Comparison of ENCODE assay signal across 36 cellular contexts in genomic region chr2:195466427-195466826, GRCh38.
"Had no signal": no experiment of that assay in that cellular context is flagged by ENCODE, and none has a peak within 500 bp of the region (broad histone marks: within the 10 kb centered on the region; RNA-seq: fewer than 3 reads in every experiment).

No MANE protein-coding gene starts in this region.

- DNase-seq: Kasumi-1, MG63, MM.1S, MV-4-11, NCI-H1048, NCI-H1092, NCI-H1092 treated with DMSO at 0.1 percent for 48 hours, NCI-H1105, NCI-H1105 treated with DMSO at 0.1 percent for 48 hours, NCI-H1417, NCI-H1417 treated with DMSO at 0.1 percent for 48 hours, NCI-H1436, NCI-H1436 treated with DMSO at 0.1 percent for 48 hours, NCI-H146, NCI-H1694, NCI-H1694 treated with DMSO at 0.1 percent for 48 hours, NCI-H187, NCI-H187 treated with DMSO at 0.1 percent for 48 hours, NCI-H1930, NCI-H2029, NCI-H2029 treated with DMSO at 0.1 percent for 48 hours, NCI-H2081, NCI-H2081 treated with DMSO at 0.1 percent for 48 hours, NCI-H2107, NCI-H2171, NCI-H2171 treated with DMSO at 0.1 percent for 48 hours, NCI-H2227 treated with DMSO at 0.1 percent for 48 hours, NCI-H226, NCI-H345, NCI-H446, NCI-H446 treated with DMSO at 0.1 percent for 48 hours, NCI-H510A, NCI-H510A treated with DMSO at 0.1 percent for 48 hours, NCI-H524, NCI-H524 treated with DMSO at 0.1 percent for 48 hours, NCI-H526 had no signal

- H3K4me3 ChIP-seq: MG63 had no signal

- H3K27me3 ChIP-seq: MG63 had no signal

- H3K36me3 ChIP-seq: MG63 had no signal
